1 cellular context compared by ENCODE assay signal in genomic region chr9:97923529-97924108, GRCh38.
A peak's percentile ranks its signal among the peaks of the same experiment; 100 is the strongest.
TF ChIP-seq lines count a peak whose summit lies in the region.

No MANE protein-coding gene starts in this region.

TF ChIP-seq in K562, 482 proteins besides CTCF, POLR2A, EP300 and RAD21 (continued from another document and continues in another):
- TF ChIP-seq ZBTB26 (CRISPR knock-in tag; IDR thresholded peaks at IDR 0.05) = no peak
- no peak for TF ChIP-seq RFX5 (IDR thresholded peaks at IDR 0.05; ENCODE audit: low read depth, low read length)
- no peak for TF ChIP-seq ZBED1 (IDR thresholded peaks at IDR 0.05)
- no peak for TF ChIP-seq RBM39 (optimal IDR thresholded peaks at IDR 0.05; ENCODE audit: low read depth, low read length)
- no peak; the same call in 1 of the 2 replicates for TF ChIP-seq L3MBTL2 (IDR thresholded peaks at IDR 0.05)
- no peak for TF ChIP-seq ZKSCAN1 (IDR thresholded peaks at IDR 0.05; ENCODE audit: low read depth, low read length)
- no peak for TF ChIP-seq ARID3B (CRISPR knock-in tag; IDR thresholded peaks at IDR 0.05; ENCODE audit: borderline replicate concordance)
- TF ChIP-seq BCOR (IDR thresholded peaks at IDR 0.05) = peak; percentile 51; the same call in 1 of the 2 replicates
- no peak for TF ChIP-seq ZC3H11A (IDR thresholded peaks at IDR 0.05; ENCODE audit: low read depth, low read length)
- TF ChIP-seq ZNF699 (CRISPR knock-in tag; IDR thresholded peaks at IDR 0.05; ENCODE audit: insufficient replicate concordance) = no peak
- TF ChIP-seq E2F1 (CRISPR knock-in tag; IDR thresholded peaks at IDR 0.05) = no peak
- TF ChIP-seq HES1 (IDR thresholded peaks at IDR 0.05; ENCODE audit: low read depth) = no peak; the same call in 1 of the 2 replicates
- TF ChIP-seq ZNF407 (IDR thresholded peaks at IDR 0.05; ENCODE audit: low read depth) = no peak
- no peak for TF ChIP-seq ZBTB5 (IDR thresholded peaks at IDR 0.05)
- no peak for TF ChIP-seq ZNF431 (CRISPR knock-in tag; IDR thresholded peaks at IDR 0.05)
- TF ChIP-seq NELFE (IDR thresholded peaks at IDR 0.05; ENCODE audit: insufficient read depth, insufficient read length) = no peak
- no peak for TF ChIP-seq ZNF184 (CRISPR knock-in tag; IDR thresholded peaks at IDR 0.05)
- TF ChIP-seq NFYB (IDR thresholded peaks at IDR 0.05; ENCODE audit: extremely low read depth, insufficient read length) = no peak
- no peak for TF ChIP-seq SRSF3 (IDR thresholded peaks at IDR 0.05; ENCODE audit: insufficient read depth, low read length)
- TF ChIP-seq ZNF717 (CRISPR knock-in tag; IDR thresholded peaks at IDR 0.05) = no peak
- no peak for TF ChIP-seq ELF1 (tag; IDR thresholded peaks at IDR 0.05)
- no peak for TF ChIP-seq EGR1 (conservative IDR thresholded peaks at IDR 0.05)
- no peak for TF ChIP-seq ZC3H4 (CRISPR knock-in tag; IDR thresholded peaks at IDR 0.05; ENCODE audit: borderline replicate concordance)
- TF ChIP-seq GMEB1 (CRISPR knock-in tag; IDR thresholded peaks at IDR 0.05) = no peak
- TF ChIP-seq SREBF2 (CRISPR knock-in tag; IDR thresholded peaks at IDR 0.05) = no peak
- TF ChIP-seq KLF6 (CRISPR knock-in tag; IDR thresholded peaks at IDR 0.05; ENCODE audit: borderline replicate concordance) = no peak
- TF ChIP-seq ZNF282 (CRISPR knock-in tag; IDR thresholded peaks at IDR 0.05) = no peak
- TF ChIP-seq ZBTB9 (CRISPR knock-in tag; IDR thresholded peaks at IDR 0.05) = no peak
- TF ChIP-seq ZNF217 (CRISPR knock-in tag; IDR thresholded peaks at IDR 0.05) = no peak
- no peak for TF ChIP-seq NFIX (CRISPR knock-in tag; IDR thresholded peaks at IDR 0.05; ENCODE audit: low read depth)
- TF ChIP-seq REST (CRISPR knock-in tag; IDR thresholded peaks at IDR 0.05; ENCODE audit: low read depth) = no peak
- no peak for TF ChIP-seq ZKSCAN3 (CRISPR knock-in tag; IDR thresholded peaks at IDR 0.05)
- peak; percentile 57 for TF ChIP-seq CXXC5 (CRISPR knock-in tag; IDR thresholded peaks at IDR 0.05)
- TF ChIP-seq DLX4 (CRISPR knock-in tag; IDR thresholded peaks at IDR 0.05) = no peak
- TF ChIP-seq ZFP36 (IDR thresholded peaks at IDR 0.05; ENCODE audit: low read depth, low read length, partially characterized antibody) = no peak
- no peak for TF ChIP-seq ZNF583 (CRISPR knock-in tag; IDR thresholded peaks at IDR 0.05)
- no peak for TF ChIP-seq ZNF23 (CRISPR knock-in tag; IDR thresholded peaks at IDR 0.05)
